In genomic region chr19:42554046-42554575, GRCh38 we compare ENCODE assay signal across 25 cellular contexts. TPM values are rescaled to one million over a fixed set of nuclear protein-coding genes. Genes with fewer than 3 reads are reported as not detected.
"Had no signal": no experiment of that assay in that cellular context is flagged by ENCODE, and none has a peak within 500 bp of the region (broad histone marks: within the 10 kb centered on the region; RNA-seq: fewer than 3 reads in every experiment).

No MANE protein-coding gene starts in this region.

- H3K4me1 ChIP-seq: colonic mucosa, tibial artery had no signal

- ATAC-seq: natural killer cell; stimulated activated naive CD8-positive, alpha-beta T cell treated with anti-CD3 and anti-CD28 coated beads, Interleukin-15, Interleukin-2, amounts not matched to agents 100 U/mL and 50 U/mL, for 24 hours had no signal

- H3K36me3 ChIP-seq: colonic mucosa, neural progenitor cell, tibial artery had no signal

- H3K9ac ChIP-seq: neural progenitor cell had no signal

- H3K4me1 Mint-ChIP-seq: mesothelial cell of epicardium had no signal

- H3K4me3 ChIP-seq: colonic mucosa, hepatocyte, neural progenitor cell, tibial artery had no signal

- H3K27ac Mint-ChIP-seq: endodermal cell, mesothelial cell of epicardium, natural killer cell, neural progenitor cell had no signal

- H3K4me3 Mint-ChIP-seq: endodermal cell, mesothelial cell of epicardium, natural killer cell, neural progenitor cell had no signal

- H3K27ac ChIP-seq: colonic mucosa, hepatocyte, neural progenitor cell, tibial artery had no signal

- H2AFZ ChIP-seq: hepatocyte, neural progenitor cell had no signal

- H3K9me3 Mint-ChIP-seq: natural killer cell had no signal

- H3K79me2 ChIP-seq: hepatocyte had no signal

- H3K27me3 ChIP-seq: colonic mucosa, hepatocyte, neural progenitor cell, tibial artery had no signal

- H3K9me3 ChIP-seq: colonic mucosa, tibial artery had no signal

- DNase-seq: caudate nucleus; colonic mucosa; effector CD4-positive, alpha-beta T cell; endodermal cell; erythroblast; foreskin melanocyte; head of caudate nucleus; natural killer cell; small intestine; stimulated activated CD4-positive, alpha-beta T cell treated with anti-CD3 and anti-CD28 coated beads, Interleukin-2, amount 100 ng/mL, for 48 hours; stimulated activated naive CD8-positive, alpha-beta T cell treated with anti-CD3 and anti-CD28 coated beads, Interleukin-15, Interleukin-2, amounts not matched to agents 100 U/mL and 50 U/mL, for 24 hours; tibial artery had no signal

- H3K36me3 Mint-ChIP-seq: mesothelial cell of epicardium, natural killer cell, neural progenitor cell had no signal

- H3K4me2 ChIP-seq: hepatocyte, neural progenitor cell had no signal

RNA-seq across cellular contexts. Expression of gene CEACAM1, which starts 25.8 kb away (rescaled TPM):
- total RNA-seq: myocyte, temporal lobe had no signal

RNA-seq across cellular contexts. Expression of gene CEACAM8, which starts 40.6 kb away (rescaled TPM):
- total RNA-seq: cerebellum, dermis microvascular lymphatic vessel endothelial cell, endodermal cell, endothelial cell of umbilical vein, hepatocyte, lower leg skin, mammary epithelial cell, mesothelial cell of epicardium, mucosa of gallbladder, myocyte, natural killer cell, pulmonary artery endothelial cell, ureter had no signal
